13 cellular contexts compared by ENCODE assay signal in the genomic region with DNA sequence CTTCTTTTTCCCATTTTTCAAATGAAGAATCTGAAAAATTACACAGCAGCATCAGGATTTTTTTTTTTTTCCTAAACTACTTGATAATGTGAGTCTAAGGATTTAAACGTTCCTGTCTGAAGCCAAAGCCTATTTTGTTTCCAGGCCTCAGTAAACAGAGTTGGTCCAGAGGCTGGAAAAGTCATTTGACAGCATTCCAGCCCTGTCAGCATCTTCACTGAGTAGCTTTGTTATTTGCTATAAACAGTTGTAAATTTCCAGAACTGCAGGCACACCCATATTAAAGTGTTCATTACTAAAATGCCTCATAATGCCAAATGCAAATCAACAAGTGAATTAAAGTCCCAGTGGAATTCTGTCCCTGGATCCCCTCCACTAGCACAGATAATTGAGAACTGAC. TPM values are rescaled to one million over a fixed set of nuclear protein-coding genes. Genes with fewer than 3 reads are reported as not detected.
A peak's percentile ranks its signal among the peaks of the same experiment; 100 is the strongest.
DNase-seq lines count a peak whose midpoint lies in the region; ATAC-seq, FAIRE-seq and TF ChIP-seq lines count a peak whose summit lies in the region.
"Had no signal": no experiment of that assay in that cellular context is flagged by ENCODE, and none has a peak within 500 bp of the region (broad histone marks: within the 10 kb centered on the region; RNA-seq: fewer than 3 reads in every experiment).

No MANE protein-coding gene starts in this region.

- no peak overlapping the region for H2BK12ac ChIP-seq in mesenchymal stem cell (ENCODE audit: low read length in 2 of 2)

- no peak for TF ChIP-seq POLR2A in esophagus muscularis mucosa (IDR thresholded peaks at IDR 0.05; ENCODE audit: low read depth)
- TF ChIP-seq POLR2A in suprapubic skin (IDR thresholded peaks at IDR 0.05) = no peak
- TF ChIP-seq POLR2A in H54 (IDR thresholded peaks at IDR 0.05; ENCODE audit: low read depth, low read length) = no peak

- H3K9ac ChIP-seq in mesenchymal stem cell (ENCODE audit: low read length) = peak overlapping the region; percentile 98

- H3K4me1 ChIP-seq in esophagus muscularis mucosa = peaks cover 70 to 91% (median 86%) of the 10 kb centered on the region in 4 donors
- peaks cover 13% of the 10 kb centered on the region for H3K4me1 ChIP-seq in mesenchymal stem cell (ENCODE audit: control insufficient read depth, insufficient read depth, low read depth, low read length)
- peaks cover 85% of the 10 kb centered on the region for H3K4me1 ChIP-seq in suprapubic skin

- H3K14ac ChIP-seq in mesenchymal stem cell (ENCODE audit: low read length in 2 of 2) = no peak overlapping the region

- no peak for FAIRE-seq in H54 (lab: Jason Lieb, UNC)

- WGBS in esophagus muscularis mucosa = 32% methylated on average over 1 of the region's 1 CpG
- 0% methylated on average over 1 of the region's 1 CpG for WGBS in mesenchymal stem cell
- WGBS in suprapubic skin = 8% methylated on average over 1 of the region's 1 CpG

- no peak overlapping the region for H4K8ac ChIP-seq in mesenchymal stem cell (ENCODE audit: low read length)

- H3K36me3 ChIP-seq in MG63 (peaks cover 4% of the 10 kb centered on the region; the same call in 1 of the 2 replicates), esophagus muscularis mucosa (no peaks in the 10 kb centered on the region), mesenchymal stem cell (ENCODE audit: control insufficient read depth in 1 of 2, insufficient read depth in 2 of 2, low read depth in 1 of 2, low read length in 2 of 2) (peaks cover 0 to 21% of the 10 kb centered on the region in 2 experiments), suprapubic skin (no peaks in the 10 kb centered on the region)

- intact Hi-C loops in esophagus muscularis mucosa (cut with DNase I) = no loop called here

- DNase-seq in MG63 = peak; percentile 33
- DNase-seq in esophagus muscularis mucosa (ENCODE audit: extremely low spot score) = no peak
- DNase-seq in mesenchymal stem cell = no peak
- no peak for DNase-seq in suprapubic skin (ENCODE audit: low spot score in 2 of 2)
- DNase-seq in H54 (ENCODE audit: insufficient read length, low spot score) = no peak
- no peak for DNase-seq in NCI-H1417 (lab: John Stamatoyannopoulos, UW)
- no peak for DNase-seq in SW480 (ENCODE audit: low spot score)
- DNase-seq: activated T-cell treated with anti-CD3 and anti-CD28 coated beads, Interleukin-2, amount 50 U/mL, for 48 hours; cortex of kidney; DND-41; MM.1S; stimulated activated CD8-positive, alpha-beta memory T cell treated with anti-CD3 and anti-CD28 coated beads, Interleukin-4, amount 100 ng/mL, for 48 hours had no signal

- no peak for TF ChIP-seq EP300 in esophagus muscularis mucosa (IDR thresholded peaks at IDR 0.05)
- no peak for TF ChIP-seq EP300 in suprapubic skin (IDR thresholded peaks at IDR 0.05)

- H3K79me1 ChIP-seq in mesenchymal stem cell (replicated peaks; ENCODE audit: low read length, poor library complexity, severe bottlenecking) = peaks cover 7% of the 10 kb centered on the region

- H2BK120ac ChIP-seq in mesenchymal stem cell (ENCODE audit: low read depth, low read length) = no peak overlapping the region

- no peak overlapping the region for H3K23ac ChIP-seq in mesenchymal stem cell (ENCODE audit: low read length in 2 of 2)

- H2BK5ac ChIP-seq in mesenchymal stem cell (ENCODE audit: low read depth, low read length, poor library complexity, severe bottlenecking) = no peak overlapping the region

- ATAC-seq in GM19035 (IDR thresholded peaks at IDR 0.05; ENCODE audit: unreplicated experiment) = no peak

- H3K27me3 ChIP-seq in MG63 (no peaks in the 10 kb centered on the region), esophagus muscularis mucosa (no peaks in the 10 kb centered on the region), mesenchymal stem cell (ENCODE audit: control insufficient read depth in 1 of 2, insufficient read depth in 1 of 2, low read length in 2 of 2) (no peaks in the 10 kb centered on the region), suprapubic skin (no peaks in the 10 kb centered on the region)

- no peak overlapping the region for H3K4ac ChIP-seq in mesenchymal stem cell (ENCODE audit: low read depth in 1 of 2, low read length in 2 of 2)

- H2BK15ac ChIP-seq in mesenchymal stem cell (ENCODE audit: low read depth, poor library complexity, severe bottlenecking) = no peak overlapping the region

- no peak overlapping the region for H3K4me2 ChIP-seq in mesenchymal stem cell (ENCODE audit: low read length, poor library complexity, severe bottlenecking)

- H3K9me3 ChIP-seq in MG63 = no peaks in the 10 kb centered on the region
- H3K9me3 ChIP-seq in esophagus muscularis mucosa = no peaks in the 10 kb centered on the region
- H3K9me3 ChIP-seq in mesenchymal stem cell (ENCODE audit: control insufficient read depth, low read length) = no peaks in the 10 kb centered on the region
- no peaks in the 10 kb centered on the region for H3K9me3 ChIP-seq in suprapubic skin

- no peak overlapping the region for H3K18ac ChIP-seq in mesenchymal stem cell (ENCODE audit: low read depth in 1 of 2, low read length in 2 of 2)

- H3K27ac ChIP-seq in esophagus muscularis mucosa (replicated peaks in 1 of 4) (peak overlapping the region; percentile 72 to 97 (median 74)), mesenchymal stem cell (ENCODE audit: low read length, poor library complexity, severe bottlenecking) (no peak overlapping the region), suprapubic skin (peak overlapping the region; percentile 80)

- no peak overlapping the region for H2AK5ac ChIP-seq in mesenchymal stem cell (ENCODE audit: low read length, severe bottlenecking)

- no peak overlapping the region for H4K91ac ChIP-seq in mesenchymal stem cell (ENCODE audit: low read length)

- H2AFZ ChIP-seq in mesenchymal stem cell (ENCODE audit: low read depth, low read length) = no peak overlapping the region

- TF ChIP-seq CTCF in esophagus muscularis mucosa (IDR thresholded peaks at IDR 0.05) = no peak
- TF ChIP-seq CTCF in suprapubic skin (IDR thresholded peaks at IDR 0.05) = no peak

- H3K4me3 ChIP-seq in MG63 = no peak overlapping the region
- no peak overlapping the region for H3K4me3 ChIP-seq in esophagus muscularis mucosa
- H3K4me3 ChIP-seq in mesenchymal stem cell (ENCODE audit: insufficient read depth in 1 of 2, low read depth in 1 of 2, low read length in 2 of 2) = no peak overlapping the region
- no peak overlapping the region for H3K4me3 ChIP-seq in suprapubic skin

RNA-seq across cellular contexts. Expression of a gene that starts 35.5 kb away (rescaled TPM):
- total RNA-seq in MG63 (2014; rRNA removed; shearing (Covaris generic); ENCODE audit: low replicate concordance) = 5.1 and 6.7 TPM in 2 replicates
- total RNA-seq in esophagus muscularis mucosa = 100 to 1,000 TPM in 2 of 4 donors, 10 to 100 TPM in 2; 77.0 to 109 (median 94.0) TPM
- polyA plus RNA-seq in mesenchymal stem cell (2013, experiment 1 of 2) = 37.5 TPM
- polyA plus RNA-seq in mesenchymal stem cell (2013, experiment 2 of 2) = 35.8 TPM
- 100 to 1,000 TPM in 2 of 4 donors, 10 to 100 TPM in 2; 93.9 to 208 (median 118) TPM for total RNA-seq in suprapubic skin

Comparison
In these comparisons a context has a peak if more than half of its experiments do, and no peak if none do; other contexts are left out.
1. RNA of a gene that starts 35.5 kb away (total RNA-seq): 93.9 to 208 TPM in suprapubic skin and 77.0 to 109 TPM in esophagus muscularis mucosa; 5.1 to 6.7 TPM in MG63; every median in the first group is over 10 times any median in the second.